In genomic region chr3:81554348-81554747, GRCh38 we compare ENCODE assay signal across 11 cellular contexts.
A peak's percentile ranks its signal among the peaks of the same experiment; 100 is the strongest.
DNase-seq lines count a peak whose midpoint lies in the region; ATAC-seq and TF ChIP-seq lines count a peak whose summit lies in the region.
"Had no signal": no experiment of that assay in that cellular context is flagged by ENCODE, and none has a peak within 500 bp of the region (broad histone marks: within the 10 kb centered on the region; RNA-seq: fewer than 3 reads in every experiment).

No MANE protein-coding gene starts in this region.

- H3K27ac Mint-ChIP-seq in activated naive CD8-positive, alpha-beta T cell treated with anti-CD3 and anti-CD28 coated beads, Interleukin-2, amount 10 ng/mL, durations not matched to agents 7 days and 5 days, result peak overlapping the region; percentile 22
- no peak overlapping the region for H3K27ac Mint-ChIP-seq in activated naive CD8-positive, alpha-beta T cell treated with anti-CD3 and anti-CD28 coated beads, Interleukin-2, amount 50 U/mL, for 24 hours
- peak overlapping the region; percentile 83 for H3K27ac Mint-ChIP-seq in endothelial cell (ENCODE audit: unreplicated experiment)
- H3K27ac Mint-ChIP-seq in effector memory CD8-positive, alpha-beta T cell, result no peak overlapping the region

- H3K4me3 ChIP-seq in tibial artery, result no peak overlapping the region
- H3K4me3 ChIP-seq: A549 had no signal

- no peak for DNase-seq in activated naive CD8-positive, alpha-beta T cell treated with anti-CD3 and anti-CD28 coated beads, Interleukin-2, amount 10 ng/mL, durations not matched to agents 7 days and 5 days
- no peak for DNase-seq in activated naive CD8-positive, alpha-beta T cell treated with anti-CD3 and anti-CD28 coated beads, Interleukin-2, amount 50 U/mL, for 24 hours
- DNase-seq in endothelial cell (ENCODE audit: low spot score), result no peak
- no peak for DNase-seq in tibial artery
- DNase-seq in effector memory CD8-positive, alpha-beta T cell, result no peak
- no peak for DNase-seq in NCI-H82 (lab: John Stamatoyannopoulos, UW)
- DNase-seq: NCI-H510A had no signal

- H3K9me3 Mint-ChIP-seq in activated naive CD8-positive, alpha-beta T cell treated with anti-CD3 and anti-CD28 coated beads, Interleukin-2, amount 10 ng/mL, durations not matched to agents 7 days and 5 days, result peaks cover 4% of the 10 kb centered on the region
- H3K9me3 Mint-ChIP-seq in activated naive CD8-positive, alpha-beta T cell treated with anti-CD3 and anti-CD28 coated beads, Interleukin-2, amount 50 U/mL, for 24 hours, result peaks cover 13% of the 10 kb centered on the region
- H3K9me3 Mint-ChIP-seq in endothelial cell (ENCODE audit: unreplicated experiment), result no peaks in the 10 kb centered on the region
- peaks cover 0 to 4% of the 10 kb centered on the region in 2 donors for H3K9me3 Mint-ChIP-seq in effector memory CD8-positive, alpha-beta T cell

- TF ChIP-seq CTCF in endothelial cell (IDR thresholded peaks at IDR 0.05; ENCODE audit: unreplicated experiment) (no peak), tibial artery (IDR thresholded peaks at IDR 0.05) (no peak)

- H3K27me3 ChIP-seq in tibial artery, result no peaks in the 10 kb centered on the region

- H3K27ac ChIP-seq in tibial artery, result peak overlapping the region; percentile 1 to 18
- H3K27ac ChIP-seq: A549, parathyroid adenoma had no signal

- intact Hi-C loops in tibial artery (cut with DNase I; ENCODE audit: low total_unique reads), result no loop called here

- peaks cover 0 to 47% (median 15%) of the 10 kb centered on the region in 4 donors for H3K4me1 ChIP-seq in tibial artery
- H3K4me1 ChIP-seq: A549, parathyroid adenoma had no signal

- H3K4me3 Mint-ChIP-seq in activated naive CD8-positive, alpha-beta T cell treated with anti-CD3 and anti-CD28 coated beads, Interleukin-2, amount 10 ng/mL, durations not matched to agents 7 days and 5 days, result no peak overlapping the region
- no peak overlapping the region for H3K4me3 Mint-ChIP-seq in activated naive CD8-positive, alpha-beta T cell treated with anti-CD3 and anti-CD28 coated beads, Interleukin-2, amount 50 U/mL, for 24 hours
- H3K4me3 Mint-ChIP-seq in endothelial cell (ENCODE audit: unreplicated experiment), result no peak overlapping the region
- no peak overlapping the region for H3K4me3 Mint-ChIP-seq in effector memory CD8-positive, alpha-beta T cell

- no peaks in the 10 kb centered on the region for H3K9me3 ChIP-seq in tibial artery
- H3K9me3 ChIP-seq: A549 had no signal

- no peak for ATAC-seq in activated naive CD8-positive, alpha-beta T cell treated with anti-CD3 and anti-CD28 coated beads, Interleukin-2, amount 10 ng/mL, durations not matched to agents 7 days and 5 days (ENCODE audit: low read depth)
- no peak for ATAC-seq in activated naive CD8-positive, alpha-beta T cell treated with anti-CD3 and anti-CD28 coated beads, Interleukin-2, amount 50 U/mL, for 24 hours
- ATAC-seq in HG03565 (IDR thresholded peaks at IDR 0.05; ENCODE audit: unreplicated experiment) (peak; percentile 81), GM18505 (IDR thresholded peaks at IDR 0.05; ENCODE audit: unreplicated experiment) (no peak)
- ATAC-seq in effector memory CD8-positive, alpha-beta T cell (replicated peaks), result no peak
- ATAC-seq: A549 had no signal

- POLR2A ChIA-PET in activated naive CD8-positive, alpha-beta T cell treated with anti-CD3 and anti-CD28 coated beads, Interleukin-2, amount 10 ng/mL, durations not matched to agents 7 days and 5 days (lab: Charles Lee), result no interaction called here

- H3K4me1 Mint-ChIP-seq in activated naive CD8-positive, alpha-beta T cell treated with anti-CD3 and anti-CD28 coated beads, Interleukin-2, amount 10 ng/mL, durations not matched to agents 7 days and 5 days, result peaks cover 3% of the 10 kb centered on the region
- H3K4me1 Mint-ChIP-seq in activated naive CD8-positive, alpha-beta T cell treated with anti-CD3 and anti-CD28 coated beads, Interleukin-2, amount 50 U/mL, for 24 hours, result no peaks in the 10 kb centered on the region
- peaks cover 16% of the 10 kb centered on the region for H3K4me1 Mint-ChIP-seq in endothelial cell (ENCODE audit: unreplicated experiment)
- H3K4me1 Mint-ChIP-seq in effector memory CD8-positive, alpha-beta T cell (ENCODE audit: low read depth in 2 of 2), result no peaks in the 10 kb centered on the region

- no peak for TF ChIP-seq POLR2A in GM18505 (IDR thresholded peaks at IDR 0.05; ENCODE audit: borderline replicate concordance, extremely low read depth, insufficient read depth, insufficient read length)

- H3K36me3 ChIP-seq in tibial artery, result no peaks in the 10 kb centered on the region

- no peaks in the 10 kb centered on the region for H3K27me3 Mint-ChIP-seq in activated naive CD8-positive, alpha-beta T cell treated with anti-CD3 and anti-CD28 coated beads, Interleukin-2, amount 10 ng/mL, durations not matched to agents 7 days and 5 days
- H3K27me3 Mint-ChIP-seq in activated naive CD8-positive, alpha-beta T cell treated with anti-CD3 and anti-CD28 coated beads, Interleukin-2, amount 50 U/mL, for 24 hours, result no peaks in the 10 kb centered on the region
- no peaks in the 10 kb centered on the region for H3K27me3 Mint-ChIP-seq in endothelial cell (ENCODE audit: unreplicated experiment)
- H3K27me3 Mint-ChIP-seq in effector memory CD8-positive, alpha-beta T cell, result no peaks in the 10 kb centered on the region

- peaks cover 15% of the 10 kb centered on the region for H3K36me3 Mint-ChIP-seq in activated naive CD8-positive, alpha-beta T cell treated with anti-CD3 and anti-CD28 coated beads, Interleukin-2, amount 10 ng/mL, durations not matched to agents 7 days and 5 days
- H3K36me3 Mint-ChIP-seq in activated naive CD8-positive, alpha-beta T cell treated with anti-CD3 and anti-CD28 coated beads, Interleukin-2, amount 50 U/mL, for 24 hours (ENCODE audit: low read depth), result peaks cover 27% of the 10 kb centered on the region
- H3K36me3 Mint-ChIP-seq in endothelial cell (ENCODE audit: low read depth, unreplicated experiment), result peaks cover 7% of the 10 kb centered on the region
- no peaks in the 10 kb centered on the region for H3K36me3 Mint-ChIP-seq in effector memory CD8-positive, alpha-beta T cell (ENCODE audit: insufficient read depth)

Comparison
In these comparisons a context has a peak if more than half of its experiments do, and no peak if none do; other contexts are left out.
1. H3K27ac Mint-ChIP-seq: peak in activated naive CD8-positive, alpha-beta T cell treated with anti-CD3 and anti-CD28 coated beads, Interleukin-2, amount 10 ng/mL, durations not matched to agents 7 days and 5 days (single experiment) and endothelial cell (single experiment); none in activated naive CD8-positive, alpha-beta T cell treated with anti-CD3 and anti-CD28 coated beads, Interleukin-2, amount 50 U/mL, for 24 hours (single experiment) and effector memory CD8-positive, alpha-beta T cell (0 of 2).